ENCODE assay signal across 1 cellular context in the genomic region with DNA sequence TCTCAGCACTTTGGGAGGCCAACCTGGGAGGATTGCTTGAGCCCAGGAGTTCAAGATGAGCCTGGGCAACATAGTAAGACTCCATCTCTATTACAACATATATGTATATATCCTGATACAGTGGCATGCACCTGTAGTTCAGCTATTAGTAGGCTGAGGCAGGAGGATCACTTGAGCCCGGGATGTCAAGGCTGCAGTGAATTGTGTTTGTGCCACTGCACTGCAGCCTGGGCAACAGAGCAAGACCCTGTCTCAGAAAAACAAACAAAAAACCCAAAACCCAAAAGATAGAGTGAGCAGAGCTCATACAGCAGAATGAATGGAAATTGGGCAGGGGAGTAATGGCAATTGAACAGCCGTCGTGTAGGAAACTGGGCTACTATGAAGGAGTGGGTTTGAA.
TF ChIP-seq lines count a peak whose summit lies in the region.

No MANE protein-coding gene starts in this region.

TF ChIP-seq in A549, 52 proteins besides CTCF, POLR2A, EP300 and RAD21:
- TF ChIP-seq CBX2 (IDR thresholded peaks at IDR 0.05; ENCODE audit: borderline replicate concordance, low read depth) (no peak), SMC3 (IDR thresholded peaks at IDR 0.05) (no peak), E2F6 (IDR thresholded peaks at IDR 0.05; ENCODE audit: borderline replicate concordance, low read depth) (no peak), ZNF302 (CRISPR knock-in tag; IDR thresholded peaks at IDR 0.05) (no peak), CBX8 (IDR thresholded peaks at IDR 0.05) (no peak), PHF8 (IDR thresholded peaks at IDR 0.05; ENCODE audit: borderline replicate concordance, low read depth) (no peak), TFCP2L1 (CRISPR knock-in tag; IDR thresholded peaks at IDR 0.05) (no peak), MYC (IDR thresholded peaks at IDR 0.05; ENCODE audit: borderline replicate concordance, low read length) (no peak), HOXA7 (CRISPR knock-in tag; IDR thresholded peaks at IDR 0.05) (no peak), JUNB (IDR thresholded peaks at IDR 0.05) (no peak)
TF ChIP-seq in A549: peak in this region for 0.
